In genomic region chr20:44074252-44075151, GRCh38 we compare ENCODE assay signal across 9 cellular contexts.
DNase-seq lines count a peak whose midpoint lies in the region; ATAC-seq and TF ChIP-seq lines count a peak whose summit lies in the region.
"Had no signal": no experiment of that assay in that cellular context is flagged by ENCODE, and none has a peak within 500 bp of the region (broad histone marks: within the 10 kb centered on the region; RNA-seq: fewer than 3 reads in every experiment).

No MANE protein-coding gene starts in this region.

- H3K4me1 ChIP-seq in neutrophil (ENCODE audit: control insufficient read depth in 1 of 2, insufficient read depth in 1 of 2, low read depth in 1 of 2, low read length in 1 of 2): peaks cover 72% of the 10 kb centered on the region in 2 experiments

- no peak for TF ChIP-seq CTCF in coronary artery (IDR thresholded peaks at IDR 0.05)
- no peak for TF ChIP-seq CTCF in neutrophil (IDR thresholded peaks at IDR 0.05)

- H3K27ac ChIP-seq in coronary artery (peak overlapping the region in 1 of 2 donors; percentile 1), neutrophil (peak overlapping the region; percentile 92)

- ATAC-seq in GM18868 (IDR thresholded peaks at IDR 0.05; ENCODE audit: unreplicated experiment) (no peak), HG03280 (IDR thresholded peaks at IDR 0.05; ENCODE audit: unreplicated experiment) (no peak), GM21529 (IDR thresholded peaks at IDR 0.05; ENCODE audit: unreplicated experiment) (no peak)

- H3K27me3 ChIP-seq in neutrophil: no peaks in the 10 kb centered on the region

- H3K9me3 ChIP-seq in neutrophil: no peaks in the 10 kb centered on the region

- DNase-seq in EL: peak; percentile 48
- DNase-seq in NOMO-1 (lab: John Stamatoyannopoulos, UW; ENCODE audit: unreplicated experiment in 2 of 2): peak; percentile 43 to 65
- peak; percentile 58 for DNase-seq in coronary artery (ENCODE audit: low spot score)
- DNase-seq: erythroblast, NCI-H510A treated with DMSO at 0.1 percent for 48 hours had no signal

- H3K36me3 ChIP-seq in neutrophil: no peaks in the 10 kb centered on the region

- H3K4me3 ChIP-seq in coronary artery (no peak overlapping the region), neutrophil (ENCODE audit: low read depth in 1 of 2, low read length in 1 of 2) (peak overlapping the region; percentile 42 to 48)
